In the genomic region with DNA sequence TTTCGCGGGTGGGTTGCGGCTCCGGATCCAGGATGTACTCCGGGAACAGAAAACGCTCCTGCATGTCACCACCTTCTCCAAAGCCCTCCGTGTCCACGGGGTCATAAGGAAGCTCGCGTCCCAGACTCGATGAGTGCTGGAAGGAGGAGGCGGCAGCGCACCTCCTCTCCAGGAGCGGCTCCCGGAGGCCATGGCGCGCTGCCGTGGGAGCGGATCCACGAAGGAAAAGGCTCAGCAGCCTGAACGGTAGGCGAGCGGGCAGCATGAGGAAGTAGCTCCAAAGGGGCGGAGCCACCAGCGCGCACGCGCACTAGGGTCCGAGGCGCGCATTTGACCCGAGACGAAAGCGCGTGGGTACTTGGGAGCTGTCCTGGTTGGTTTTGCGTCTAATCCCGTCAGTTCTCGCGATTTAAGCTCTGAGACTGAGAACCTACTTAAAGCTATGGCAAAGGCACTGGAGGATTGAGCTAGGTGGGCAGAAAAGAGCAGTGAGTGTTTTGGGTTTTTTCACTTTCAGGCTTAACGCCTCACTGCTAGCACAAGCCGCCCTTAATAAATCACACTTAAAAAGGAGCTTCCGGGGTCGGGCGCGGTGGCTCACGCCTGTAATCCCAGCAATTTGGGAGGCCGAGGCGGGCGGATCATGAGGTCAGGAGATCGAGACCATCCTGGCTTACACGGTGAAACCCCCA, we compare ENCODE assay signal across 8 cellular contexts. TPM values are rescaled to one million over a fixed set of nuclear protein-coding genes. Genes with fewer than 3 reads are reported as not detected.
DNase-seq lines count a peak whose midpoint lies in the region; ATAC-seq and TF ChIP-seq lines count a peak whose summit lies in the region.

Gene NOA1 (minus strand): TSS at position 286 of the 692 bp plus-strand sequence. CDS start 21 bp downstream, at position 265.

- ATAC-seq in GM19324 (IDR thresholded peaks at IDR 0.05; ENCODE audit: low FRiP score, unreplicated experiment) (peak; percentile 84), HG03469 (IDR thresholded peaks at IDR 0.05; ENCODE audit: unreplicated experiment) (peak; percentile 78)

- H3K4me3 ChIP-seq in BJ (ENCODE audit: low read depth, low read length): peak within 1 kb of the TSS; percentile 86
- H3K4me3 ChIP-seq in coronary artery: peak within 1 kb of the TSS; percentile 78

- intact Hi-C loops in activated CD4-positive, alpha-beta T cell treated with anti-CD3 and anti-CD28 coated beads, Interleukin-2, amount 10 ng/mL, durations not matched to agents 24 days and 14 days (cut with micrococcal nuclease): loop anchor here (1.0 to 10.0 kb wide), 6 partner anchors 323 to 1430 kb away; partner anchors contain the start of genes AASDH, CEP135, CLOCK and PAICS

- H3K9me3 Mint-ChIP-seq in activated CD4-positive, alpha-beta T cell treated with anti-CD3 and anti-CD28 coated beads, Interleukin-2, amount 10 ng/mL, durations not matched to agents 24 days and 14 days: peaks cover 4% of the 10 kb centered on the region

- TF ChIP-seq CTCF in BJ (IDR thresholded peaks at IDR 0.05; ENCODE audit: insufficient read depth, low read depth, low read length) (no peak; the same call in 1 of the 2 replicates), coronary artery (IDR thresholded peaks at IDR 0.05) (no peak)

- POLR2A ChIA-PET in BJ (lab: Charles Lee): interaction anchor here (0.6 to 1.1 kb wide), 3 partner anchors 29 to 142 kb away, joined by 3 to 4 read pairs (median 3); no protein-coding TSS in a partner anchor

- peak within 1 kb of the TSS; percentile 98 for H3K27ac Mint-ChIP-seq in activated CD4-positive, alpha-beta T cell treated with anti-CD3 and anti-CD28 coated beads, Interleukin-2, amount 10 ng/mL, durations not matched to agents 24 days and 14 days

- DNase-seq in BJ (ENCODE audit: low read depth) (peak; percentile 97), NCI-H526 treated with DMSO at 0.1 percent for 48 hours (lab: John Stamatoyannopoulos, UW) (peak; percentile 97), coronary artery (ENCODE audit: low spot score) (peak; percentile 98)
- DNase-seq in activated CD4-positive, alpha-beta T cell treated with anti-CD3 and anti-CD28 coated beads, Interleukin-2, amount 10 ng/mL, durations not matched to agents 24 days and 14 days: peak; percentile 100
- peak; percentile 93 to 96 for DNase-seq in stimulated activated CD4-positive, alpha-beta T cell treated with anti-CD3 and anti-CD28 coated beads, Interleukin-1b, Interleukin-23, amount 100 ng/mL, for 4 hours (ENCODE audit: low read depth in 2 of 2)

- H3K36me3 ChIP-seq in BJ (ENCODE audit: control insufficient read depth, insufficient read depth, low read length): peaks cover 5% of the 10 kb centered on the region

- CTCF ChIA-PET in BJ (lab: Yijun Ruan, JAX): interaction anchor here (0.8 to 2.4 kb wide), 4 partner anchors 13 to 186 kb away, joined by 3 to 11 read pairs (median 5); no protein-coding TSS in a partner anchor

- H3K36me3 Mint-ChIP-seq in activated CD4-positive, alpha-beta T cell treated with anti-CD3 and anti-CD28 coated beads, Interleukin-2, amount 10 ng/mL, durations not matched to agents 24 days and 14 days (ENCODE audit: low read depth): peaks cover 62% of the 10 kb centered on the region

- peak within 1 kb of the TSS; percentile 77 to 93 for H3K27ac ChIP-seq in coronary artery
- H3K27ac ChIP-seq in layer of hippocampus (ENCODE audit: low read depth, low read length): peak within 1 kb of the TSS; percentile 81

- H3K4me1 Mint-ChIP-seq in activated CD4-positive, alpha-beta T cell treated with anti-CD3 and anti-CD28 coated beads, Interleukin-2, amount 10 ng/mL, durations not matched to agents 24 days and 14 days: peaks cover 50% of the 10 kb centered on the region

- peaks cover 2% of the 10 kb centered on the region for H3K27me3 Mint-ChIP-seq in activated CD4-positive, alpha-beta T cell treated with anti-CD3 and anti-CD28 coated beads, Interleukin-2, amount 10 ng/mL, durations not matched to agents 24 days and 14 days

- H3K27me3 ChIP-seq in BJ (ENCODE audit: control insufficient read depth, insufficient read depth, low read length) (no peaks in the 10 kb centered on the region), layer of hippocampus (ENCODE audit: control insufficient read depth, insufficient read depth, low read length) (no peaks in the 10 kb centered on the region)

- H3K4me3 Mint-ChIP-seq in activated CD4-positive, alpha-beta T cell treated with anti-CD3 and anti-CD28 coated beads, Interleukin-2, amount 10 ng/mL, durations not matched to agents 24 days and 14 days: peak within 1 kb of the TSS; percentile 98

RNA-seq across cellular contexts. Expression of gene NOA1, which starts in this region (rescaled TPM):
- 15.5 and 15.9 TPM in 2 replicates for polyA plus RNA-seq in BJ (2011; rRNA removed)
- 6.9 and 7.4 TPM in 2 replicates for polyA minus RNA-seq in BJ (2011; rRNA and poly(A)+ RNA removed)
- 17.7 and 18.5 TPM in 2 replicates for total RNA-seq in activated CD4-positive, alpha-beta T cell treated with anti-CD3 and anti-CD28 coated beads, Interleukin-2, amount 10 ng/mL, durations not matched to agents 24 days and 14 days

Comparison
In these comparisons a context has a peak if more than half of its experiments do, and no peak if none do; other contexts are left out.
1. Peak in every context shown above with its lines: DNase-seq, ATAC-seq, H3K4me3 ChIP-seq and H3K27ac ChIP-seq.